Comparison of ENCODE assay signal across 8 cellular contexts in genomic region chr16:24670623-24671454, GRCh38. TPM values are rescaled to one million over a fixed set of nuclear protein-coding genes. Genes with fewer than 3 reads are reported as not detected.
DNase-seq lines count a peak whose midpoint lies in the region; ATAC-seq and TF ChIP-seq lines count a peak whose summit lies in the region.

No MANE protein-coding gene starts in this region.

- no peak overlapping the region for H3K27ac Mint-ChIP-seq in CD4-positive, alpha-beta memory T cell

- POLR2A ChIA-PET in CD4-positive, alpha-beta memory T cell (lab: Charles Lee; ENCODE audit: partially characterized antibody): no interaction called here

- peak overlapping the region in 3 of 4 donors; percentile 34 to 53 (median 42) for H3K27ac ChIP-seq in gastrocnemius medialis
- H3K27ac ChIP-seq in CD4-positive, alpha-beta memory T cell (ENCODE audit: low read depth, low read length): no peak overlapping the region

- H3K4me1 Mint-ChIP-seq in CD4-positive, alpha-beta memory T cell: peaks cover 0 to 6% (median 4%) of the 10 kb centered on the region in 4 donors

- no peak for TF ChIP-seq CTCF in astrocyte of the cerebellum (IDR thresholded peaks at IDR 0.05; ENCODE audit: low read depth, low read length, missing control alignments)
- TF ChIP-seq CTCF in gastrocnemius medialis (IDR thresholded peaks at IDR 0.05 in 4 of 5, conservative IDR thresholded peaks at IDR 0.05 in 1 of 5): no peak

- no peaks in the 10 kb centered on the region for H3K4me1 ChIP-seq in gastrocnemius medialis
- peaks cover 6% of the 10 kb centered on the region for H3K4me1 ChIP-seq in CD4-positive, alpha-beta memory T cell (ENCODE audit: insufficient read depth, low read length)

- peaks cover 0 to 2% (median 0%) of the 10 kb centered on the region in 8 donors for H3K9me3 Mint-ChIP-seq in CD4-positive, alpha-beta memory T cell

- H3K27me3 Mint-ChIP-seq in CD4-positive, alpha-beta memory T cell: peaks cover 2 to 11% of the 10 kb centered on the region in 2 donors

- peaks cover 23 to 24% (median 24%) of the 10 kb centered on the region in 3 donors for H3K27me3 ChIP-seq in gastrocnemius medialis
- no peaks in the 10 kb centered on the region for H3K27me3 ChIP-seq in CD4-positive, alpha-beta memory T cell (ENCODE audit: insufficient read depth, low read length)

- DNase-seq in DMS114 treated with DMSO at 0.1 percent for 48 hours (lab: John Stamatoyannopoulos, UW; ENCODE audit: unreplicated experiment) (peak; percentile 37), NCI-H1105 (lab: John Stamatoyannopoulos, UW) (peak; percentile 87), astrocyte of the cerebellum (ENCODE audit: low read depth) (peak; percentile 75), hypothalamus (lab: John Stamatoyannopoulos, UW) (peak; percentile 17 to 95 (median 75)), gastrocnemius medialis (peak; percentile 6 to 46), NCI-H1930 (lab: John Stamatoyannopoulos, UW) (no peak), HT-29 (ENCODE audit: low spot score) (no peak)
- DNase-seq in CD4-positive, alpha-beta memory T cell: no peak

- intact Hi-C loops in gastrocnemius medialis (cut with DNase I; ENCODE audit: low total_unique reads): no loop called here
- intact Hi-C loops in CD4-positive, alpha-beta memory T cell (cut with micrococcal nuclease): no loop called here

- H3K4me3 Mint-ChIP-seq in CD4-positive, alpha-beta memory T cell: peak overlapping the region in 1 of 8 donors; percentile 12

- no peaks in the 10 kb centered on the region for H3K9me3 ChIP-seq in gastrocnemius medialis
- no peaks in the 10 kb centered on the region for H3K9me3 ChIP-seq in CD4-positive, alpha-beta memory T cell (ENCODE audit: control insufficient read depth in 1 of 2, low read length in 2 of 2)

- H3K36me3 Mint-ChIP-seq in CD4-positive, alpha-beta memory T cell: no peaks in the 10 kb centered on the region

- H3K36me3 ChIP-seq in gastrocnemius medialis: no peaks in the 10 kb centered on the region
- H3K36me3 ChIP-seq in CD4-positive, alpha-beta memory T cell (ENCODE audit: insufficient read depth, low read length): no peaks in the 10 kb centered on the region

- TF ChIP-seq POLR2A in gastrocnemius medialis (IDR thresholded peaks at IDR 0.05): no peak

- H3K4me3 ChIP-seq in astrocyte of the cerebellum (ENCODE audit: low read depth, low read length): peak overlapping the region; percentile 2
- H3K4me3 ChIP-seq in gastrocnemius medialis: no peak overlapping the region
- no peak overlapping the region for H3K4me3 ChIP-seq in CD4-positive, alpha-beta memory T cell (ENCODE audit: low read length in 2 of 2)

- in situ Hi-C loops in astrocyte of the cerebellum (cut with HindIII; ENCODE audit: low sequenced_read_pairs) (no loop called here), gastrocnemius medialis (cut with MboI; ENCODE audit: low sequenced_read_pairs in 4 of 4) (no loop called here)

- peak; percentile 26 to 29 for ATAC-seq in gastrocnemius medialis

- CTCF ChIA-PET in CD4-positive, alpha-beta memory T cell (lab: Charles Lee; ENCODE audit: partially characterized antibody): no interaction called here

RNA-seq across cellular contexts. Expression of gene TNRC6A, which starts 58.6 kb away (rescaled TPM):
- 10 to 100 TPM; 16.9 to 26.0 (median 23.1) TPM for total RNA-seq in gastrocnemius medialis
- total RNA-seq in HT-29 (2014; rRNA removed; shearing (Covaris generic)): 11.6 and 14.8 TPM in 2 replicates
- 100 to 1,000 TPM in 1 of 2 experiments, 10 to 100 TPM in 1; 99.3 to 103 TPM for total RNA-seq in CD4-positive, alpha-beta memory T cell
- polyA plus RNA-seq in CD4-positive, alpha-beta memory T cell: 10 to 100 TPM in 1 of 2 donors, under 1 TPM in 1; 0.88 to 27.3 TPM

Comparison
In these comparisons a context has a peak if more than half of its experiments do, and no peak if none do; other contexts are left out.
1. DNase-seq: peak in DMS114 treated with DMSO at 0.1 percent for 48 hours (single experiment), NCI-H1105 (single experiment), astrocyte of the cerebellum (single experiment), hypothalamus (51 of 51) and gastrocnemius medialis (2 of 2); none in NCI-H1930 (0 of 2), HT-29 (single experiment) and CD4-positive, alpha-beta memory T cell (0 of 5).